Comparison of ENCODE assay signal across 6 cellular contexts in the genomic region with DNA sequence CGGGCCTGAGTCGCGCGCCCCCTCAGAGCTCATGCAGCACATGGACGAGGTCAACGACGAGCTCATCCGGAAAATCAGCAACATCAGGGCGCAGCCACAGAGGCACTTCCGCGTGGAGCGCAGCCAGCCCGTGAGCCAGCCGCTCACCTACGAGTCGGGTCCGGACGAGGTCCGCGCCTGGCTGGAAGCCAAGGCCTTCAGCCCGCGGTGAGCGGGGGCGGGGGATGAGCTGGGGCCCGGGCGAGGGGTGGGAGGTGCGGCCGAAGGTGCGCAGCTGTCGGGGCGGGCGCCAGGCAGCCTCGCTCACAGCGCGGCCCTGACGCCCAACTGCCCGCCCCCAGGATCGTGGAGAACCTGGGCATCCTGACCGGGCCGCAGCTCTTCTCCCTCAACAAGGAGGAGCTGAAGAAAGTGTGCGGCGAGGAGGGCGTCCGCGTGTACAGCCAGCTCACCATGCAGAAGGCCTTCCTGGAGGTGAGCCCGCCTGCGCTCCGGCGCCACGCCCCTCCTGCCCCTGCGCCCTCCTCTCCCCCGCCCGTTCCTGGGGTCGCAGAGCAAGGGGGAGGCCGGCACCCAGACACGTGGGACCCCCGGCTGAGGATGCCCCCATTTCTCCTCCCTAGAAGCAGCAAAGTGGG. TPM values are rescaled to one million over a fixed set of nuclear protein-coding genes. Genes with fewer than 3 reads are reported as not detected.
DNase-seq lines count a peak whose midpoint lies in the region; ATAC-seq and TF ChIP-seq lines count a peak whose summit lies in the region.

No MANE protein-coding gene starts in this region.

- TF ChIP-seq CTCF in GM13976 (IDR thresholded peaks at IDR 0.05; ENCODE audit: borderline replicate concordance, control extremely low read depth, extremely low read depth, insufficient read depth, missing control alignments) (no peak), gastroesophageal sphincter (IDR thresholded peaks at IDR 0.05) (no peak)

- H3K27ac ChIP-seq in ectodermal cell (ENCODE audit: insufficient read depth, low read depth, low read length, poor library complexity, severe bottlenecking), result no peak overlapping the region
- peak overlapping the region in 19 of 21 experiments; percentile 19 to 81 (median 60) for H3K27ac ChIP-seq in skin epidermis
- peak overlapping the region in 2 of 4 donors; percentile 69 to 75 for H3K27ac ChIP-seq in gastroesophageal sphincter

- no peak for TF ChIP-seq POLR2A in gastroesophageal sphincter (IDR thresholded peaks at IDR 0.05)

- H3K4me3 ChIP-seq in ectodermal cell (ENCODE audit: insufficient read depth, low read depth, low read length) (peak overlapping the region; percentile 23), skin epidermis (peak overlapping the region; percentile 12 to 35 (median 20)), gastroesophageal sphincter (peak overlapping the region in 1 of 2 donors; percentile 37)

- no peaks in the 10 kb centered on the region for H3K36me3 ChIP-seq in ectodermal cell (ENCODE audit: control insufficient read depth, insufficient read depth, low read length)
- no peaks in the 10 kb centered on the region for H3K36me3 ChIP-seq in gastroesophageal sphincter

- no peak for TF ChIP-seq EP300 in gastroesophageal sphincter (IDR thresholded peaks at IDR 0.05)

- peak; percentile 86 for DNase-seq in GM13976 (ENCODE audit: low spot score)
- peak; percentile 34 to 46 for DNase-seq in SHP77 (lab: John Stamatoyannopoulos, UW)
- no peak for DNase-seq in NK-92 treated with Interleukin-12 subunit alpha and Interleukin-12 subunit beta, amount 100 ng/mL, for 24 hours (lab: John Stamatoyannopoulos, UW)

- H3K4me1 ChIP-seq in ectodermal cell (ENCODE audit: control insufficient read depth, insufficient read depth, low read length), result peaks cover 12% of the 10 kb centered on the region
- peaks cover 0 to 62% (median 36%) of the 10 kb centered on the region in 3 donors for H3K4me1 ChIP-seq in gastroesophageal sphincter

- in situ Hi-C loops in GM13976 (cut with MboI; ENCODE audit: low sequenced_read_pairs, unreplicated experiment), result loop anchor here (10.0 kb wide), 1 partner anchor 172 kb away; no protein-coding TSS in a partner anchor

- H3K27me3 ChIP-seq in ectodermal cell (ENCODE audit: control insufficient read depth, insufficient read depth, low read length, poor library complexity, severe bottlenecking) (peaks cover 34% of the 10 kb centered on the region), gastroesophageal sphincter (peaks cover 94% of the 10 kb centered on the region)

- 42 to 52% methylated on average over 57 of the region's 57 CpGs for WGBS in ectodermal cell, 2 experiments
- WGBS in gastroesophageal sphincter (ENCODE audit: low coverage in 1 of 2), 2 donors, result no CpG with 5 or more reads among the region's 57 CpGs

- H3K9me3 ChIP-seq in ectodermal cell (ENCODE audit: control insufficient read depth, low read length), result no peaks in the 10 kb centered on the region
- no peaks in the 10 kb centered on the region for H3K9me3 ChIP-seq in gastroesophageal sphincter

- ATAC-seq in gastroesophageal sphincter, result no peak

RNA-seq across cellular contexts. Expression of a gene that starts 20.4 kb away (rescaled TPM):
- 8.0 TPM for polyA plus RNA-seq in ectodermal cell (2013, experiment 1 of 4)
- polyA plus RNA-seq in ectodermal cell (2013, experiment 2 of 4), result 7.9 TPM
- 7.2 TPM for polyA plus RNA-seq in ectodermal cell (2013, experiment 3 of 4)
- 5.0 TPM for polyA plus RNA-seq in ectodermal cell (2013, experiment 4 of 4)
- total RNA-seq in gastroesophageal sphincter, result 10 to 100 TPM in 3 of 4 donors, 1 to 10 TPM in 1; 9.7 to 33.9 (median 24.0) TPM

RNA-seq across cellular contexts. Expression of a gene that starts 20.9 kb away (rescaled TPM):
- polyA plus RNA-seq in ectodermal cell (2013, experiment 1 of 4), result 170 TPM
- 164 TPM for polyA plus RNA-seq in ectodermal cell (2013, experiment 2 of 4)
- 115 TPM for polyA plus RNA-seq in ectodermal cell (2013, experiment 3 of 4)
- polyA plus RNA-seq in ectodermal cell (2013, experiment 4 of 4), result 125 TPM
- total RNA-seq in gastroesophageal sphincter, result 100 to 1,000 TPM; 161 to 201 (median 185) TPM

RNA-seq across cellular contexts. Expression of a gene that starts 30.8 kb away (rescaled TPM):
- 44.5 TPM for polyA plus RNA-seq in ectodermal cell (2013, experiment 1 of 4)
- 44.1 TPM for polyA plus RNA-seq in ectodermal cell (2013, experiment 2 of 4)
- 55.5 TPM for polyA plus RNA-seq in ectodermal cell (2013, experiment 3 of 4)
- 57.0 TPM for polyA plus RNA-seq in ectodermal cell (2013, experiment 4 of 4)
- total RNA-seq in gastroesophageal sphincter, result 10 to 100 TPM; 35.6 to 65.8 (median 48.6) TPM

RNA-seq across cellular contexts. Expression of a gene that starts 31.4 kb away (rescaled TPM):
- polyA plus RNA-seq in ectodermal cell (2013, experiment 1 of 4), result 99.2 TPM
- polyA plus RNA-seq in ectodermal cell (2013, experiment 2 of 4), result 78.6 TPM
- polyA plus RNA-seq in ectodermal cell (2013, experiment 3 of 4), result 70.4 TPM
- 73.2 TPM for polyA plus RNA-seq in ectodermal cell (2013, experiment 4 of 4)
- total RNA-seq in gastroesophageal sphincter, result 10 to 100 TPM; 19.9 to 45.0 (median 35.0) TPM

RNA-seq across cellular contexts. Expression of a gene that starts 50.9 kb away (rescaled TPM):
- 71.5 TPM for polyA plus RNA-seq in ectodermal cell (2013, experiment 1 of 4)
- 81.8 TPM for polyA plus RNA-seq in ectodermal cell (2013, experiment 2 of 4)
- 47.0 TPM for polyA plus RNA-seq in ectodermal cell (2013, experiment 3 of 4)
- polyA plus RNA-seq in ectodermal cell (2013, experiment 4 of 4), result 50.3 TPM
- 10 to 100 TPM; 28.9 to 33.8 (median 31.2) TPM for total RNA-seq in gastroesophageal sphincter
